19 cellular contexts compared by ENCODE assay signal in the genomic region with DNA sequence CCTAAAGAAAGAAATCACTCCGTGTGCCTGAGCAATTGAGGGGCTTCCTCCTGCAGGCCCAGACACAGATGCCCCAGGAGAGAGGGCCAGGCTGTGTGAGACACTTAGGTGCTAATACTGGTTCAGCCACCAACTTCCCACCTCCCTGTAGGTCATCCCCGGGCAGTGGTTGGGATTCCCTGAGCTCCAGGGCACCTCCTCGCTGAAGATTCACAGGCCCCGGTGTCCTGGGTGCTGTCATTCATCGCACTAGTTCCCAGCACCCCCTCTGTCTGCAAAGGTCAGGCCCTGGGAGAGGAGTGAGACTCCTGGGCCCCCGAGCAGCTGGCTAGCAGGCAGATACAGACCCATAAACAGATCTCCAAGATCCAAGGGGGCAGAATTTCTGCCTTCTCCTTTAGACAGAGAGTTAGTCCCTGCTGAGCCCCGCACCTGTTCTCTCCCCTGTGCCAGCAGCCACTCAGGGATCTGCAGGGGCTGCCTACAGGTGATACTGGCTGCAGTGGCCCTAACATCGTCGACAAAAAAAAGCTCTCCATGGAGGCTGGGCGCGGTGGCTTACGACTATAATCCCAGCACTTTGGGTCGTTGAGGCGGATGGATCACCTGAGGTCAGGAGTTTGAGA. TPM values are rescaled to one million over a fixed set of nuclear protein-coding genes. Genes with fewer than 3 reads are reported as not detected.
DNase-seq lines count a peak whose midpoint lies in the region; ATAC-seq and TF ChIP-seq lines count a peak whose summit lies in the region.
"Had no signal": no experiment of that assay in that cellular context is flagged by ENCODE, and none has a peak within 500 bp of the region (broad histone marks: within the 10 kb centered on the region; RNA-seq: fewer than 3 reads in every experiment).

No MANE protein-coding gene starts in this region.

- H3K27me3 ChIP-seq in parathyroid adenoma (ENCODE audit: control insufficient read depth, insufficient read depth, low read length) = no peaks in the 10 kb centered on the region
- H3K27me3 ChIP-seq: adrenal gland, heart left ventricle, pancreas had no signal

- peak overlapping the region; percentile 3 for H3K27ac ChIP-seq in parathyroid adenoma
- H3K27ac ChIP-seq: adrenal gland, heart left ventricle, pancreas had no signal

- no peak overlapping the region for H3K9ac ChIP-seq in parathyroid adenoma

- H3K9me3 ChIP-seq in parathyroid adenoma (ENCODE audit: control insufficient read depth, low read length) = no peaks in the 10 kb centered on the region
- H3K9me3 ChIP-seq: adrenal gland, Caco-2, heart left ventricle, pancreas had no signal

- peaks cover 19% of the 10 kb centered on the region for H3K4me1 Mint-ChIP-seq in WTC11
- H3K4me1 Mint-ChIP-seq: immature natural killer cell had no signal

- H3K27ac Mint-ChIP-seq in WTC11 = no peak overlapping the region
- H3K27ac Mint-ChIP-seq: HFFc6, immature natural killer cell had no signal

- no peaks in the 10 kb centered on the region for H3K36me3 ChIP-seq in parathyroid adenoma (ENCODE audit: control insufficient read depth, insufficient read depth, low read length)
- H3K36me3 ChIP-seq: adrenal gland, heart left ventricle, pancreas had no signal

- no peaks in the 10 kb centered on the region for H3K27me3 Mint-ChIP-seq in WTC11 (ENCODE audit: low read depth)

- no peaks in the 10 kb centered on the region for H3K9me3 Mint-ChIP-seq in WTC11
- H3K9me3 Mint-ChIP-seq: HFFc6, immature natural killer cell had no signal

- TF ChIP-seq CTCF in WTC11 (IDR thresholded peaks at IDR 0.05) (no peak), parathyroid adenoma (IDR thresholded peaks at IDR 0.05) (no peak)

- H3K79me2 ChIP-seq in parathyroid adenoma = no peaks in the 10 kb centered on the region

- DNase-seq in ELF-1 (ENCODE audit: low read depth, low spot score) = peak; percentile 38
- peak; percentile 26 for DNase-seq in NCI-H146 treated with DMSO at 0.1 percent for 48 hours (lab: John Stamatoyannopoulos, UW; ENCODE audit: unreplicated experiment)
- no peak for DNase-seq in WTC11 (ENCODE audit: low spot score)
- DNase-seq in NCI-H1694 treated with DMSO at 0.1 percent for 48 hours (lab: John Stamatoyannopoulos, UW) = no peak
- DNase-seq: activated effector memory CD4-positive, alpha-beta T cell treated with anti-CD3 and anti-CD28 coated beads, Interleukin-2, amount 50 U/mL, for 16 hours; adrenal gland; Caco-2; effector memory CD4-positive, alpha-beta T cell; heart left ventricle; HFFc6; immature natural killer cell; NCI-H1694; NCI-H748 treated with DMSO at 0.1 percent for 48 hours; pancreas; stimulated activated CD4-positive, alpha-beta T cell treated with anti-CD3 and anti-CD28 coated beads, Interleukin-4, amount 100 ng/mL, for 1 hour had no signal

- POLR2A ChIA-PET in WTC11 (lab: Charles Lee) = no interaction called here

- H3K36me3 Mint-ChIP-seq in WTC11 = no peaks in the 10 kb centered on the region
- H3K36me3 Mint-ChIP-seq: immature natural killer cell had no signal

- H3K4me1 ChIP-seq in parathyroid adenoma = peaks cover 7% of the 10 kb centered on the region
- H3K4me1 ChIP-seq: adrenal gland, Caco-2, pancreas had no signal

- H3K4me3 Mint-ChIP-seq in WTC11 = no peak overlapping the region
- H3K4me3 Mint-ChIP-seq: HFFc6, immature natural killer cell had no signal

- CTCF ChIA-PET in WTC11 (lab: Charles Lee) = interaction anchor here (0.6 to 1.0 kb wide), 3 partner anchors 13 to 100 kb away, joined by 3 to 4 read pairs (median 4); no protein-coding TSS in a partner anchor

- H2AFZ ChIP-seq in parathyroid adenoma = peak overlapping the region; percentile 69

- peak overlapping the region; percentile 26 for H3K4me2 ChIP-seq in parathyroid adenoma (ENCODE audit: low read length)

- H3K4me3 ChIP-seq in parathyroid adenoma (ENCODE audit: low read depth, low read length) = peak overlapping the region; percentile 0
- H3K4me3 ChIP-seq: adrenal gland, heart left ventricle, pancreas had no signal

- ATAC-seq in WTC11 (peak; percentile 36), HG02938 (IDR thresholded peaks at IDR 0.05; ENCODE audit: unreplicated experiment) (no peak), GM21529 (IDR thresholded peaks at IDR 0.05; ENCODE audit: unreplicated experiment) (no peak)
- ATAC-seq: heart left ventricle, pancreas, SK-N-SH treated with all-trans-retinoic acid at 6 μM for 48 hours had no signal

TF ChIP-seq in WTC11, 78 proteins besides CTCF, POLR2A, EP300 and RAD21:
- no peak for TF ChIP-seq ETV6 (CRISPR knock-in tag; IDR thresholded peaks at IDR 0.05)
- no peak for TF ChIP-seq ZBTB21 (CRISPR knock-in tag; IDR thresholded peaks at IDR 0.05; ENCODE audit: borderline replicate concordance)
- TF ChIP-seq ESRRA (CRISPR knock-in tag; IDR thresholded peaks at IDR 0.05; ENCODE audit: borderline replicate concordance) = no peak
- TF ChIP-seq KAT7 (CRISPR knock-in tag; IDR thresholded peaks at IDR 0.05; ENCODE audit: borderline replicate concordance) = no peak
- TF ChIP-seq, protein P1, sequence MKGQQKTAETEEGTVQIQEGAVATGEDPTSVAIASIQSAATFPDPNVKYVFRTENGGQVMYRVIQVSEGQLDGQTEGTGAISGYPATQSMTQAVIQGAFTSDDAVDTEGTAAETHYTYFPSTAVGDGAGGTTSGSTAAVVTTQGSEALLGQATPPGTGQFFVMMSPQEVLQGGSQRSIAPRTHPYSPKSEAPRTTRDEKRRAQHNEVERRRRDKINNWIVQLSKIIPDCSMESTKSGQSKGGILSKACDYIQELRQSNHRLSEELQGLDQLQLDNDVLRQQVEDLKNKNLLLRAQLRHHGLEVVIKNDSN (CRISPR knock-in tag; IDR thresholded peaks at IDR 0.05) = no peak

RNA-seq across cellular contexts. Expression of a gene that starts 38.2 kb away (rescaled TPM):
- 290 to 308 TPM (median 293 TPM) in 3 replicates for total RNA-seq in WTC11 (2021)

Comparison
In these comparisons a context has a peak if more than half of its experiments do, and no peak if none do; other contexts are left out.
1. DNase-seq: peak in ELF-1 (single experiment) and NCI-H146 treated with DMSO at 0.1 percent for 48 hours (single experiment); none in WTC11 (single experiment) and NCI-H1694 treated with DMSO at 0.1 percent for 48 hours (single experiment).